32 cellular contexts compared by ENCODE assay signal in the genomic region with DNA sequence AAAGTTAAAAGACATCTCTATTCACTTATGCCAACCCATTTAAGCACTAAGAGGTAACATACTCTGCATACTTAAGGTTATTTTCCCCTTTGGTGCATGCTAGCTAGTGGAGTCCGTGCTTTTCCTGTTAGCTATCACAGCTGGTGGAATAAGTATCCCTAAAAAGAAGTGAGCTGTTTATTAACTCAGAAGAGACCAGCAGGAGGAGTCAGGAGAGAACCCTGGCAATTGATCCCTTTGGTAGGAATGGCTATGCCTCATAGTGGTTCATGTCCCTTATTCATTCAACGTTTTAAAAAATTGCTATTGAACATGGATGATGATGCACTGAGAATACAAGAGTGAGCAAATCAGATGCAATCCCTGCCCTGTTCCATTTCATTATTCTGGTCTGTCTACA. TPM values are rescaled to one million over a fixed set of nuclear protein-coding genes. Genes with fewer than 3 reads are reported as not detected.
A peak's percentile ranks its signal among the peaks of the same experiment; 100 is the strongest.
DNase-seq lines count a peak whose midpoint lies in the region; ATAC-seq, FAIRE-seq and TF ChIP-seq lines count a peak whose summit lies in the region.
"Had no signal": no experiment of that assay in that cellular context is flagged by ENCODE, and none has a peak within 500 bp of the region (broad histone marks: within the 10 kb centered on the region; RNA-seq: fewer than 3 reads in every experiment).

No MANE protein-coding gene starts in this region.

- H3K36me3 Mint-ChIP-seq in endodermal cell (ENCODE audit: low read depth): peaks cover 53% of the 10 kb centered on the region
- H3K36me3 Mint-ChIP-seq: activated naive CD8-positive, alpha-beta T cell treated with anti-CD3 and anti-CD28 coated beads for 36 hours had no signal

- no peak for DNase-seq in left ventricle myocardium inferior
- no peak for DNase-seq in Right ventricle myocardium superior
- no peak for DNase-seq in endodermal cell
- no peak for DNase-seq in HepG2 (ENCODE audit: low spot score)
- DNase-seq in effector memory CD4-positive, alpha-beta T cell: no peak
- DNase-seq in GM13976 (ENCODE audit: low spot score): no peak
- DNase-seq in NCI-H2029 treated with DMSO at 0.1 percent for 48 hours (lab: John Stamatoyannopoulos, UW): no peak
- DNase-seq in KG1 (lab: John Stamatoyannopoulos, UW): no peak
- DNase-seq: activated CD4-positive, CD25-positive, alpha-beta regulatory T cell; activated gamma-delta T cell; activated naive CD8-positive, alpha-beta T cell treated with anti-CD3 and anti-CD28 coated beads for 36 hours; activated T-cell treated with anti-CD3 and anti-CD28 coated beads, Interleukin-2, amount 50 U/mL, for 4 hours; anterior cingulate cortex; CD4-positive, alpha-beta memory T cell; effector CD4-positive, alpha-beta T cell; erythroblast; HCEC 1CT; heart left ventricle; kidney; NCI-H1048; NCI-H1694; NCI-H446 treated with DMSO at 0.1 percent for 48 hours; SK-N-SH; small intestine; stimulated activated naive CD4-positive, alpha-beta T cell; upper lobe of right lung had no signal

- BruUV-seq in HepG2 (replicated peaks; lab: Mats Ljungman, UMichigan): no TSS peak

- no peaks in the 10 kb centered on the region for H3K79me2 ChIP-seq in HepG2 (ENCODE audit: insufficient read depth, low read length)

- H3K27ac ChIP-seq in left ventricle myocardium inferior (replicated peaks) (no peak overlapping the region), endodermal cell (ENCODE audit: low read depth, low read length) (no peak overlapping the region), HepG2 (ENCODE audit: extremely low read length, insufficient read depth, low read length) (no peak overlapping the region)
- no peak overlapping the region for H3K27ac ChIP-seq in effector memory CD4-positive, alpha-beta T cell (ENCODE audit: insufficient read depth, low read length, poor library complexity, severe bottlenecking)
- H3K27ac ChIP-seq: heart left ventricle, suprapubic skin, upper lobe of right lung had no signal

- no peaks in the 10 kb centered on the region for H3K27me3 Mint-ChIP-seq in endodermal cell (ENCODE audit: insufficient read depth)
- H3K27me3 Mint-ChIP-seq: activated naive CD8-positive, alpha-beta T cell treated with anti-CD3 and anti-CD28 coated beads for 36 hours; CD4-positive, alpha-beta memory T cell had no signal

- no peak overlapping the region for H2AFZ ChIP-seq in HepG2 (ENCODE audit: low read length)

- intact Hi-C loops in left ventricle myocardium inferior (cut with micrococcal nuclease) (loop anchor here (5.0 kb wide), 1 partner anchor 41 kb away; no protein-coding TSS in a partner anchor), Right ventricle myocardium superior (cut with DNase I) (no loop called here), HepG2 (cut with micrococcal nuclease; ENCODE audit: unreplicated experiment) (loop anchor here (1.0 kb wide), 1 partner anchor 60 kb away; no protein-coding TSS in a partner anchor)

- in situ Hi-C loops in HepG2 (cut with HindIII; ENCODE audit: extremely low pct_ligation_motif_present, low pct_unique_long_range_greater_than_20kb): no loop called here
- in situ Hi-C loops in GM13976 (cut with MboI; ENCODE audit: low sequenced_read_pairs, unreplicated experiment): no loop called here

- H3K4me3 Mint-ChIP-seq in endodermal cell: no peak overlapping the region
- H3K4me3 Mint-ChIP-seq: activated naive CD8-positive, alpha-beta T cell treated with anti-CD3 and anti-CD28 coated beads for 36 hours; activated T-cell treated with anti-CD3 and anti-CD28 coated beads, Interleukin-2, amount 50 U/mL, for 4 hours; CD4-positive, alpha-beta memory T cell had no signal

- no peak for TF ChIP-seq POLR2A in HepG2 (IDR thresholded peaks at IDR 0.05; ENCODE audit: insufficient read depth in 1 of 2, low read depth in 2 of 2, low read length in 2 of 2)

- no peak overlapping the region for H3K27ac Mint-ChIP-seq in endodermal cell
- H3K27ac Mint-ChIP-seq: activated naive CD8-positive, alpha-beta T cell treated with anti-CD3 and anti-CD28 coated beads for 36 hours; CD4-positive, alpha-beta memory T cell had no signal

- H3K27me3 ChIP-seq in left ventricle myocardium inferior (ENCODE audit: low read depth) (no peaks in the 10 kb centered on the region), endodermal cell (ENCODE audit: control insufficient read depth, insufficient read depth, low read length, poor library complexity, severe bottlenecking) (no peaks in the 10 kb centered on the region), HepG2 (ENCODE audit: control insufficient read depth in 1 of 2, insufficient read depth in 2 of 2, low read length in 2 of 2) (no peaks in the 10 kb centered on the region)
- no peaks in the 10 kb centered on the region for H3K27me3 ChIP-seq in effector memory CD4-positive, alpha-beta T cell (replicated peaks; ENCODE audit: control insufficient read depth, insufficient read depth, low read length, poor library complexity, severe bottlenecking)
- H3K27me3 ChIP-seq: heart left ventricle, suprapubic skin, upper lobe of right lung had no signal

- CTCF ChIA-PET in HepG2 (lab: Yijun Ruan, JAX; ENCODE audit: low intra/inter-chr PET ratio, low total read pairs): interaction anchor here (0.8 kb wide), 1 partner anchor 60 kb away, joined by 3 read pairs; no protein-coding TSS in a partner anchor

- H3K9me3 Mint-ChIP-seq in endodermal cell: no peaks in the 10 kb centered on the region
- H3K9me3 Mint-ChIP-seq: activated naive CD8-positive, alpha-beta T cell treated with anti-CD3 and anti-CD28 coated beads for 36 hours; activated T-cell treated with anti-CD3 and anti-CD28 coated beads, Interleukin-2, amount 50 U/mL, for 4 hours; CD4-positive, alpha-beta memory T cell had no signal

- H3K4me1 ChIP-seq in left ventricle myocardium inferior (no peaks in the 10 kb centered on the region), endodermal cell (ENCODE audit: control insufficient read depth, insufficient read depth, low read length) (no peaks in the 10 kb centered on the region), HepG2 (ENCODE audit: insufficient read depth, low read length) (no peaks in the 10 kb centered on the region)
- H3K4me1 ChIP-seq in effector memory CD4-positive, alpha-beta T cell (ENCODE audit: control insufficient read depth, insufficient read depth, low read length, poor library complexity, severe bottlenecking): no peaks in the 10 kb centered on the region
- H3K4me1 ChIP-seq: heart left ventricle, suprapubic skin, upper lobe of right lung had no signal

- H3K36me3 ChIP-seq in left ventricle myocardium inferior: peaks cover 49% of the 10 kb centered on the region
- H3K36me3 ChIP-seq in endodermal cell (ENCODE audit: control insufficient read depth, insufficient read depth, low read length): peaks cover 33% of the 10 kb centered on the region
- peaks cover 8 to 45% of the 10 kb centered on the region in 2 experiments for H3K36me3 ChIP-seq in HepG2 (replicated peaks in 1 of 2; ENCODE audit: control insufficient read depth in 1 of 2, insufficient read depth in 2 of 2, low read length in 2 of 2)
- no peaks in the 10 kb centered on the region for H3K36me3 ChIP-seq in effector memory CD4-positive, alpha-beta T cell (ENCODE audit: control insufficient read depth, insufficient read depth, low read length)

- no peak overlapping the region for H3K4me3 ChIP-seq in left ventricle myocardium inferior
- H3K4me3 ChIP-seq in endodermal cell (ENCODE audit: low read length): no peak overlapping the region
- no peak overlapping the region for H3K4me3 ChIP-seq in HepG2 (replicated peaks in 1 of 3; ENCODE audit: insufficient read depth in 1 of 3, low read depth in 2 of 3, low read length in 3 of 3)
- H3K4me3 ChIP-seq in effector memory CD4-positive, alpha-beta T cell (ENCODE audit: insufficient read depth, low read depth, low read length, poor library complexity, severe bottlenecking): no peak overlapping the region
- H3K4me3 ChIP-seq: heart left ventricle, suprapubic skin, upper lobe of right lung had no signal

- no peak overlapping the region for H3K4me2 ChIP-seq in HepG2 (ENCODE audit: low read depth, low read length)
- H3K4me2 ChIP-seq: SK-N-SH had no signal

- TF ChIP-seq RAD21 in HepG2 (CRISPR knock-in tag; IDR thresholded peaks at IDR 0.05): no peak

- no peak overlapping the region for H3K9ac ChIP-seq in endodermal cell (ENCODE audit: extremely low read depth, low read length, poor library complexity, severe bottlenecking)
- H3K9ac ChIP-seq in HepG2 (ENCODE audit: insufficient read depth, low read depth, low read length): no peak overlapping the region
- H3K9ac ChIP-seq: SK-N-SH had no signal

- H3K9me3 ChIP-seq in left ventricle myocardium inferior (replicated peaks) (no peaks in the 10 kb centered on the region), endodermal cell (ENCODE audit: control insufficient read depth, low read length) (no peaks in the 10 kb centered on the region), HepG2 (ENCODE audit: low read length) (no peaks in the 10 kb centered on the region)
- H3K9me3 ChIP-seq in effector memory CD4-positive, alpha-beta T cell (ENCODE audit: control insufficient read depth, low read length): no peaks in the 10 kb centered on the region
- H3K9me3 ChIP-seq: heart left ventricle, SK-N-SH, suprapubic skin, upper lobe of right lung had no signal

- POLR2A ChIA-PET in HepG2 (lab: Yijun Ruan, JAX): interaction anchor here (1.1 kb wide), 1 partner anchor 53 kb away, joined by 3 read pairs; no protein-coding TSS in a partner anchor

- no peak for TF ChIP-seq EP300 in HepG2 (IDR thresholded peaks at IDR 0.05; ENCODE audit: low read depth in 2 of 2, low read length in 2 of 2)
- TF ChIP-seq EP300 in HepG2 (CRISPR knock-in tag; IDR thresholded peaks at IDR 0.05; ENCODE audit: borderline replicate concordance): no peak

- H4K20me1 ChIP-seq in HepG2 (ENCODE audit: insufficient read depth, low read length): no peaks in the 10 kb centered on the region

- 89 to 94% methylated on average over 2 of the region's 2 CpGs for WGBS in endodermal cell (ENCODE audit: insufficient coverage in 1 of 2, insufficient read length in 1 of 2), 2 experiments
- WGBS in HepG2 (ENCODE audit: low lambda C conversion rate): 88% methylated on average over 2 of the region's 2 CpGs

- H3K4me1 Mint-ChIP-seq in endodermal cell: no peaks in the 10 kb centered on the region
- H3K4me1 Mint-ChIP-seq: activated naive CD8-positive, alpha-beta T cell treated with anti-CD3 and anti-CD28 coated beads for 36 hours; CD4-positive, alpha-beta memory T cell had no signal

- TF ChIP-seq CTCF in left ventricle myocardium inferior (IDR thresholded peaks at IDR 0.05; ENCODE audit: borderline replicate concordance) (peak; percentile 15), endodermal cell (conservative IDR thresholded peaks at IDR 0.05) (peak; percentile 53), HepG2 (CRISPR knock-in tag; IDR thresholded peaks at IDR 0.05) (peak; percentile 26; the same call in 1 of the 2 replicates), GM13976 (IDR thresholded peaks at IDR 0.05; ENCODE audit: borderline replicate concordance, control extremely low read depth, extremely low read depth, insufficient read depth, missing control alignments) (no peak)

- ATAC-seq in Right ventricle myocardium superior (ENCODE audit: poor library complexity) (no peak), HepG2 (peak; percentile 66)
- ATAC-seq: activated T-cell treated with anti-CD3 and anti-CD28 coated beads, Interleukin-2, amount 50 U/mL, for 4 hours; heart left ventricle; upper lobe of right lung had no signal

- FAIRE-seq in HepG2 (lab: Jason Lieb, UNC): no peak
- FAIRE-seq: A204.1, bronchial epithelial cell, colon, kidney, small intestine had no signal

RNA-seq across cellular contexts. Expression of a gene that starts 12.4 kb away (rescaled TPM):
- 0.25 TPM for total RNA-seq in left ventricle myocardium inferior
- total RNA-seq in Right ventricle myocardium superior: 0.13 TPM
- 1 to 10 TPM; 1.4 to 1.8 TPM for total RNA-seq in endodermal cell
- polyA plus RNA-seq in endodermal cell (2013, experiment 1 of 2): 0.50 TPM
- polyA plus RNA-seq in endodermal cell (2013, experiment 2 of 2): 0.54 TPM
- total RNA-seq in HepG2 (2016; rRNA removed; fragmentation: Illumina TruSeq; extraction: Trizol): 0.21 and 0.22 TPM in 2 replicates
- total RNA-seq in HepG2 (2016; cell fraction: cytosol; rRNA removed; fragmentation: Illumina TruSeq; extraction: Trizol; ENCODE audit: low read depth): 0.18 TPM in 1 of 2 replicates, not detected in the other
- 0.19 and 0.21 TPM in 2 replicates for total RNA-seq in HepG2 (2016; cell fraction: insoluble cytoplasmic fraction; rRNA removed; fragmentation: Illumina TruSeq; extraction: Trizol)
- 0.07 and 0.12 TPM in 2 replicates for total RNA-seq in HepG2 (2016; cell fraction: membrane; rRNA removed; fragmentation: Illumina TruSeq; extraction: Trizol)
- total RNA-seq in HepG2 (2016; cell fraction: nucleus; rRNA removed; fragmentation: Illumina TruSeq; extraction: Trizol): 0.16 and 0.28 TPM in 2 replicates
- polyA plus RNA-seq in HepG2 (2011; rRNA removed): 0.09 and 0.12 TPM in 2 replicates
- 0.01 and 0.05 TPM in 2 replicates for polyA plus RNA-seq in HepG2 (2011; cell fraction: cytosol; rRNA removed)
- polyA plus RNA-seq in HepG2 (2011; cell fraction: nucleus; rRNA removed): 0.19 TPM in 2 replicates
- polyA plus RNA-seq in HepG2 (2012): 0.24 and 0.25 TPM in 2 replicates
- not detected in 2 replicates for polyA plus RNA-seq in HepG2 (2016; cell fraction: cytosol; fragmentation: Illumina TruSeq; extraction: Trizol; ENCODE audit: low read depth)
- polyA plus RNA-seq in HepG2 (2016; cell fraction: insoluble cytoplasmic fraction; fragmentation: Illumina TruSeq; extraction: Trizol; ENCODE audit: low read depth): 0.09 and 0.19 TPM in 2 replicates
- polyA plus RNA-seq in HepG2 (2016; cell fraction: membrane; fragmentation: Illumina TruSeq; extraction: Trizol; ENCODE audit: low read depth): 0.07 TPM in 1 of 2 replicates, not detected in the other
- polyA plus RNA-seq in HepG2 (2016; cell fraction: nucleus; fragmentation: Illumina TruSeq; extraction: Trizol; ENCODE audit: insufficient read depth, low read depth): 0.37 and 0.72 TPM in 2 replicates
- 0.10 TPM in 1 of 2 replicates, not detected in the other for polyA minus RNA-seq in HepG2 (2011; rRNA and poly(A)+ RNA removed; ENCODE audit: low replicate concordance)
- polyA minus RNA-seq in HepG2 (2011; cell fraction: cytosol; rRNA and poly(A)+ RNA removed): not detected in 2 replicates
- polyA minus RNA-seq in HepG2 (2011; cell fraction: nucleus; rRNA and poly(A)+ RNA removed): 0.26 and 0.37 TPM in 2 replicates
- total RNA-seq: CD4-positive, alpha-beta memory T cell; G401; T-helper 1 cell treated with Interleukin-12 subunit alpha and Interleukin-12 subunit beta and Interleukin-4 antibody, amounts not matched to agents 30 ng/mL and 1 ng/mL, for 36 hours had no signal

RNA-seq across cellular contexts. Expression of a gene that starts 18.1 kb away (rescaled TPM):
- 4.3 TPM for total RNA-seq in left ventricle myocardium inferior
- 3.4 TPM for total RNA-seq in Right ventricle myocardium superior
- 10 to 100 TPM; 30.7 to 48.8 TPM for total RNA-seq in endodermal cell
- 38.5 TPM for polyA plus RNA-seq in endodermal cell (2013, experiment 1 of 2)
- polyA plus RNA-seq in endodermal cell (2013, experiment 2 of 2): 38.2 TPM
- total RNA-seq in HepG2 (2016; rRNA removed; fragmentation: Illumina TruSeq; extraction: Trizol): 36.7 and 44.9 TPM in 2 replicates
- total RNA-seq in HepG2 (2016; cell fraction: cytosol; rRNA removed; fragmentation: Illumina TruSeq; extraction: Trizol; ENCODE audit: low read depth): 9.7 and 12.6 TPM in 2 replicates
- total RNA-seq in HepG2 (2016; cell fraction: insoluble cytoplasmic fraction; rRNA removed; fragmentation: Illumina TruSeq; extraction: Trizol): 36.6 and 45.1 TPM in 2 replicates
- total RNA-seq in HepG2 (2016; cell fraction: membrane; rRNA removed; fragmentation: Illumina TruSeq; extraction: Trizol): 19.2 and 21.1 TPM in 2 replicates
- total RNA-seq in HepG2 (2016; cell fraction: nucleus; rRNA removed; fragmentation: Illumina TruSeq; extraction: Trizol): 32.6 and 38.5 TPM in 2 replicates
- polyA plus RNA-seq in HepG2 (2011; rRNA removed): 47.6 and 68.2 TPM in 2 replicates
- polyA plus RNA-seq in HepG2 (2011; cell fraction: cytosol; rRNA removed): 25.3 and 33.8 TPM in 2 replicates
- 67.5 and 93.8 TPM in 2 replicates for polyA plus RNA-seq in HepG2 (2011; cell fraction: nucleus; rRNA removed)
- 33.0 and 40.9 TPM in 2 replicates for polyA plus RNA-seq in HepG2 (2012)
- 6.4 and 9.5 TPM in 2 replicates for polyA plus RNA-seq in HepG2 (2016; cell fraction: cytosol; fragmentation: Illumina TruSeq; extraction: Trizol; ENCODE audit: low read depth)
- 47.8 and 50.1 TPM in 2 replicates for polyA plus RNA-seq in HepG2 (2016; cell fraction: insoluble cytoplasmic fraction; fragmentation: Illumina TruSeq; extraction: Trizol; ENCODE audit: low read depth)
- polyA plus RNA-seq in HepG2 (2016; cell fraction: membrane; fragmentation: Illumina TruSeq; extraction: Trizol; ENCODE audit: low read depth): 12.9 and 17.9 TPM in 2 replicates
- polyA plus RNA-seq in HepG2 (2016; cell fraction: nucleus; fragmentation: Illumina TruSeq; extraction: Trizol; ENCODE audit: insufficient read depth, low read depth): 62.7 and 63.1 TPM in 2 replicates
- polyA minus RNA-seq in HepG2 (2011; rRNA and poly(A)+ RNA removed; ENCODE audit: low replicate concordance): 1.7 and 17.2 TPM in 2 replicates
- polyA minus RNA-seq in HepG2 (2011; cell fraction: cytosol; rRNA and poly(A)+ RNA removed): 22.9 and 23.5 TPM in 2 replicates
- 56.4 and 60.9 TPM in 2 replicates for polyA minus RNA-seq in HepG2 (2011; cell fraction: nucleus; rRNA and poly(A)+ RNA removed)
